1 cellular context compared by ENCODE assay signal in the genomic region with DNA sequence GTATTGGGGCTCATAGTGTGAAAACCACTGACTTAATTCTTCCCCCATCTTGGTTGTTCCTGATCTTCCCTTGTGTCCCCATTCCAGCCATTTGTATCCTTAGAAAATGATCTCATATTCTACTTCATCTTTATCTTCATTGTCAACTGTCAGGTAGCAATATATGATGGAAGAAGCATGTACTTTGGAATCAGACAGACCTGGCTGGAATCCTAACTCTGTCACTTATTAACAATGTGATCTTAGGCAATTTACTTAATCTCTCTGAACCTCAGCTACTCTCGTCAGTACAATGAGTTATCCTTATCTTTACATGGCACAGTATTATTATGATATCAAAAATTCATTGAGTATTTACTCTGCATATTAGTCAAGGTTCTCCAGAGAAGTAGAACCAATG.
TF ChIP-seq lines count a peak whose summit lies in the region.

No MANE protein-coding gene starts in this region.

TF ChIP-seq in HepG2, 621 proteins besides CTCF, POLR2A, EP300 and RAD21:
- TF ChIP-seq HNF4A (CRISPR knock-in tag; IDR thresholded peaks at IDR 0.05) (peak; percentile 56), MTA3 (CRISPR knock-in tag; IDR thresholded peaks at IDR 0.05) (no peak), GABPA (IDR thresholded peaks at IDR 0.05; ENCODE audit: low read depth, low read length) (no peak), GABPA (CRISPR knock-in tag; IDR thresholded peaks at IDR 0.05; ENCODE audit: low read depth) (no peak), CEBPB (IDR thresholded peaks at IDR 0.05; ENCODE audit: borderline replicate concordance, low read depth, low read length) (peak; percentile 37; the same call in 1 of the 2 replicates), ZNF768 (CRISPR knock-in tag; IDR thresholded peaks at IDR 0.05) (no peak), ZNF749 (CRISPR knock-in tag; IDR thresholded peaks at IDR 0.05; ENCODE audit: borderline replicate concordance) (no peak), JUN (CRISPR knock-in tag; IDR thresholded peaks at IDR 0.05) (no peak), ZBTB21 (CRISPR knock-in tag; IDR thresholded peaks at IDR 0.05) (peak; percentile 82; the same call in 1 of the 2 replicates), SKI (IDR thresholded peaks at IDR 0.05; ENCODE audit: partially characterized antibody) (no peak), KAT8 (CRISPR knock-in tag; IDR thresholded peaks at IDR 0.05) (no peak)
- TF ChIP-seq, protein P1, sequence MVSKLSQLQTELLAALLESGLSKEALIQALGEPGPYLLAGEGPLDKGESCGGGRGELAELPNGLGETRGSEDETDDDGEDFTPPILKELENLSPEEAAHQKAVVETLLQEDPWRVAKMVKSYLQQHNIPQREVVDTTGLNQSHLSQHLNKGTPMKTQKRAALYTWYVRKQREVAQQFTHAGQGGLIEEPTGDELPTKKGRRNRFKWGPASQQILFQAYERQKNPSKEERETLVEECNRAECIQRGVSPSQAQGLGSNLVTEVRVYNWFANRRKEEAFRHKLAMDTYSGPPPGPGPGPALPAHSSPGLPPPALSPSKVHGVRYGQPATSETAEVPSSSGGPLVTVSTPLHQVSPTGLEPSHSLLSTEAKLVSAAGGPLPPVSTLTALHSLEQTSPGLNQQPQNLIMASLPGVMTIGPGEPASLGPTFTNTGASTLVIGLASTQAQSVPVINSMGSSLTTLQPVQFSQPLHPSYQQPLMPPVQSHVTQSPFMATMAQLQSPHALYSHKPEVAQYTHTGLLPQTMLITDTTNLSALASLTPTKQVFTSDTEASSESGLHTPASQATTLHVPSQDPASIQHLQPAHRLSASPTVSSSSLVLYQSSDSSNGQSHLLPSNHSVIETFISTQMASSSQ (IDR thresholded peaks at IDR 0.05; ENCODE audit: low read depth): 0 out of 2 replicates have a peak, but pooled peaks have one; percentile 42
- TF ChIP-seq, protein P1 (CRISPR knock-in tag; IDR thresholded peaks at IDR 0.05; ENCODE audit: borderline replicate concordance): peak; percentile 16; the same call in 1 of the 2 replicates
